1 cellular context compared by ENCODE assay signal in genomic region chr4:41216294-41217019, GRCh38.
TF ChIP-seq lines count a peak whose summit lies in the region.

No MANE protein-coding gene starts in this region.

TF ChIP-seq in HepG2, 621 proteins besides CTCF, POLR2A, EP300 and RAD21 (continued from another document and continues in another):
- TF ChIP-seq FOXP4 (CRISPR knock-in tag; IDR thresholded peaks at IDR 0.05) = 0 out of 2 replicates have a peak, but pooled peaks have one; percentile 11
- TF ChIP-seq PRMT3 (CRISPR knock-in tag; IDR thresholded peaks at IDR 0.05; ENCODE audit: borderline replicate concordance, low read depth) = 0 out of 2 replicates have a peak, but pooled peaks have one; percentile 43
- peak; percentile 85 for TF ChIP-seq ATF2 (CRISPR knock-in tag; IDR thresholded peaks at IDR 0.05)
- peak; percentile 85; the same call in 1 of the 2 replicates for TF ChIP-seq MEIS1 (CRISPR knock-in tag; IDR thresholded peaks at IDR 0.05; ENCODE audit: borderline replicate concordance)
- TF ChIP-seq ZNF614 (CRISPR knock-in tag; IDR thresholded peaks at IDR 0.05; ENCODE audit: borderline replicate concordance) = peak; percentile 19; the same call in 1 of the 2 replicates
- no peak for TF ChIP-seq ZNF20 (CRISPR knock-in tag; IDR thresholded peaks at IDR 0.05)
- TF ChIP-seq ZMYM4 (CRISPR knock-in tag; IDR thresholded peaks at IDR 0.05) = peak; percentile 90
- TF ChIP-seq JDP2 (CRISPR knock-in tag; IDR thresholded peaks at IDR 0.05; ENCODE audit: borderline replicate concordance) = no peak
- no peak for TF ChIP-seq RFX1 (IDR thresholded peaks at IDR 0.05)
- peak; percentile 92 for TF ChIP-seq KAT8 (CRISPR knock-in tag; IDR thresholded peaks at IDR 0.05)
- TF ChIP-seq GABPA (IDR thresholded peaks at IDR 0.05; ENCODE audit: low read depth, low read length) = peak; percentile 91
- peak; percentile 93 for TF ChIP-seq GABPA (CRISPR knock-in tag; IDR thresholded peaks at IDR 0.05; ENCODE audit: low read depth)
- peak; percentile 79 for TF ChIP-seq MYC (CRISPR knock-in tag; IDR thresholded peaks at IDR 0.05; ENCODE audit: borderline replicate concordance)
- TF ChIP-seq NR2F6 (IDR thresholded peaks at IDR 0.05) = no peak
- peak; percentile 59; the same call in 1 of the 2 replicates for TF ChIP-seq NR2F6 (CRISPR knock-in tag; IDR thresholded peaks at IDR 0.05)
- TF ChIP-seq TOPORS (CRISPR knock-in tag; IDR thresholded peaks at IDR 0.05) = no peak
- no peak for TF ChIP-seq ZFP62 (CRISPR knock-in tag; IDR thresholded peaks at IDR 0.05)
- peak in 1 of 2 experiments; percentile 55; a peak in 1 of 4 replicates for TF ChIP-seq REST (IDR thresholded peaks at IDR 0.05; ENCODE audit: borderline replicate concordance in 1 of 2, low read depth in 1 of 2, low read length in 2 of 2)
- TF ChIP-seq ZNF567 (CRISPR knock-in tag; IDR thresholded peaks at IDR 0.05; ENCODE audit: borderline replicate concordance) = 0 out of 2 replicates have a peak, but pooled peaks have one; percentile 62
- TF ChIP-seq MIXL1 (CRISPR knock-in tag; IDR thresholded peaks at IDR 0.05) = no peak
- peak; percentile 56; the same call in 1 of the 2 replicates for TF ChIP-seq ZMAT3 (CRISPR knock-in tag; conservative IDR thresholded peaks at IDR 0.05)
- TF ChIP-seq POGZ (CRISPR knock-in tag; IDR thresholded peaks at IDR 0.05) = peak; percentile 91
- no peak for TF ChIP-seq ZSCAN12 (CRISPR knock-in tag; IDR thresholded peaks at IDR 0.05)
- TF ChIP-seq ZNF34 (CRISPR knock-in tag; IDR thresholded peaks at IDR 0.05; ENCODE audit: borderline replicate concordance) = peak; percentile 81; the same call in 1 of the 2 replicates
- TF ChIP-seq ZNF362 (CRISPR knock-in tag; IDR thresholded peaks at IDR 0.05; ENCODE audit: borderline replicate concordance) = peak; percentile 31; the same call in 1 of the 2 replicates
- TF ChIP-seq CERS6 (CRISPR knock-in tag; IDR thresholded peaks at IDR 0.05) = 0 out of 2 replicates have a peak, but pooled peaks have one; percentile 39
- peak; percentile 72; the same call in 1 of the 2 replicates for TF ChIP-seq CBFB (CRISPR knock-in tag; IDR thresholded peaks at IDR 0.05)
- peak; percentile 89; the same call in 1 of the 2 replicates for TF ChIP-seq ZNF343 (CRISPR knock-in tag; IDR thresholded peaks at IDR 0.05)
- TF ChIP-seq GATA4 (IDR thresholded peaks at IDR 0.05; ENCODE audit: borderline replicate concordance, low read depth) = no peak
- TF ChIP-seq ZNF253 (CRISPR knock-in tag; IDR thresholded peaks at IDR 0.05; ENCODE audit: borderline replicate concordance) = peak; percentile 23; the same call in 1 of the 2 replicates
- no peak for TF ChIP-seq HOXA7 (CRISPR knock-in tag; IDR thresholded peaks at IDR 0.05)
- TF ChIP-seq RFXAP (CRISPR knock-in tag; IDR thresholded peaks at IDR 0.05; ENCODE audit: borderline replicate concordance) = peak; percentile 67; the same call in 1 of the 2 replicates
- TF ChIP-seq HNF4A (CRISPR knock-in tag; IDR thresholded peaks at IDR 0.05) = peak; percentile 18; the same call in 1 of the 2 replicates
- TF ChIP-seq KLF16 (CRISPR knock-in tag; IDR thresholded peaks at IDR 0.05) = peak in 1 of 2 experiments; percentile 66; a peak in 1 of 4 replicates
- TF ChIP-seq CEBPG (CRISPR knock-in tag; IDR thresholded peaks at IDR 0.05) = peak; percentile 95
- TF ChIP-seq ATF4 (CRISPR knock-in tag; IDR thresholded peaks at IDR 0.05) = peak; percentile 73 to 98; a peak in 3 of 4 replicates
- peak; percentile 16; the same call in 1 of the 2 replicates for TF ChIP-seq SOX5 (CRISPR knock-in tag; IDR thresholded peaks at IDR 0.05; ENCODE audit: borderline replicate concordance)
- TF ChIP-seq BORCS8-MEF2B (CRISPR knock-in tag; IDR thresholded peaks at IDR 0.05) = peak; percentile 85
- TF ChIP-seq TP53 (CRISPR knock-in tag; conservative IDR thresholded peaks at IDR 0.05) = no peak
- TF ChIP-seq TOE1 (CRISPR knock-in tag; IDR thresholded peaks at IDR 0.05) = peak; percentile 74; the same call in 1 of the 2 replicates
- peak; percentile 61; the same call in 1 of the 2 replicates for TF ChIP-seq ZBTB10 (CRISPR knock-in tag; IDR thresholded peaks at IDR 0.05; ENCODE audit: borderline replicate concordance)
- no peak for TF ChIP-seq ZNF773 (CRISPR knock-in tag; IDR thresholded peaks at IDR 0.05; ENCODE audit: borderline replicate concordance)
- peak; percentile 69; the same call in 1 of the 2 replicates for TF ChIP-seq DR1 (CRISPR knock-in tag; IDR thresholded peaks at IDR 0.05)
- TF ChIP-seq FOXO1 (CRISPR knock-in tag; IDR thresholded peaks at IDR 0.05) = peak; percentile 34; the same call in 1 of the 2 replicates
- TF ChIP-seq BRD4 (CRISPR knock-in tag; IDR thresholded peaks at IDR 0.05) = peak; percentile 72; the same call in 1 of the 2 replicates
- TF ChIP-seq MTF2 (CRISPR knock-in tag; IDR thresholded peaks at IDR 0.05; ENCODE audit: borderline replicate concordance) = peak; percentile 83; the same call in 1 of the 2 replicates
- TF ChIP-seq ARID4A (CRISPR knock-in tag; IDR thresholded peaks at IDR 0.05; ENCODE audit: borderline replicate concordance) = peak; percentile 66; the same call in 1 of the 2 replicates
- TF ChIP-seq ZNF678 (CRISPR knock-in tag; IDR thresholded peaks at IDR 0.05) = 0 out of 2 replicates have a peak, but pooled peaks have one; percentile 58
- peak; percentile 78; the same call in 1 of the 2 replicates for TF ChIP-seq ZNF788 (CRISPR knock-in tag; IDR thresholded peaks at IDR 0.05; ENCODE audit: borderline replicate concordance)
- TF ChIP-seq GABPB1 (CRISPR knock-in tag; IDR thresholded peaks at IDR 0.05) = peak; percentile 95
- peak; percentile 56; the same call in 1 of the 2 replicates for TF ChIP-seq HIVEP1 (CRISPR knock-in tag; IDR thresholded peaks at IDR 0.05)
